Comparison of ENCODE assay signal across 8 cellular contexts in the genomic region with DNA sequence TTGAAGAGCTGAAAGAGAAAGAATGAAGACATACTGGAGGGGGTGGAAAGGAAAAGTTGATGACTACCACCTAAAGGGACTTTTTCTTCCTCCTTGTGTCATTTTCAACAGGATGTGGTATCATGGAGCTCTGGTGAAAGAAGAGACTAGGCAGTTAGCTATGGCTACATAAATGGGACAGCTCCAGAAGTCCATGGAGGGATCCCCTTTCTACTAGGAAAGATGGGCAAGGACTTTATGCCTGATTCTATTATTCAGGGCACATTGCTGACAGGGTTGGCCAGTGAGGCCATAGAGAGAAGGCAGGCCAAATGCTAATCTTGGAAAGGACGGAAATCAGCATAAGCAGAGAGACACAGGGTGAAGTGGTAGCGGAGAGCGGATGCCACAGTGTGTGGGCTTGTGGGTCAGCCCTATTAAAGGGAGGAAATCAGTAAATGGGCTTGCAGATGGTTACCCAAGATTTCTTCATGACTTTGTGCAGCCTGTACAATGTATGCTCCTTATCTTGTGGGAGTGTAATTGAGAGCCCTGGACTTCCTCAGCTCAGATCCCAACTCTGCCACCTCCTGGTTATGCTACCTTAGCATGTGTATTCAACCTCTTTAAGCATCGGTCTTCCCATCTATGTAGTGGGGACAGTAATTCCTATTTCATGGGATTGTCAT.
DNase-seq lines count a peak whose midpoint lies in the region; ATAC-seq and TF ChIP-seq lines count a peak whose summit lies in the region.

No MANE protein-coding gene starts in this region.

- peak in 1 of 4 donors; percentile 6 for TF ChIP-seq CTCF in right lobe of liver (IDR thresholded peaks at IDR 0.05)
- TF ChIP-seq CTCF in osteocyte (IDR thresholded peaks at IDR 0.05): no peak

- peaks cover 16% of the 10 kb centered on the region for H3K4me1 Mint-ChIP-seq in T-helper 17 cell
- H3K4me1 Mint-ChIP-seq in osteocyte (ENCODE audit: unreplicated experiment): peaks cover 2% of the 10 kb centered on the region

- WGBS in right lobe of liver (ENCODE audit: insufficient coverage, low coverage, low lambda C conversion rate, missing lambda C conversion rate): 81% methylated on average over 3 of the region's 4 CpGs

- H3K9me3 ChIP-seq in T-helper 17 cell (ENCODE audit: control insufficient read depth, low read length, poor library complexity, severe bottlenecking) (no peaks in the 10 kb centered on the region), right lobe of liver (no peaks in the 10 kb centered on the region)

- H3K36me3 ChIP-seq in right lobe of liver: no peaks in the 10 kb centered on the region

- H3K4me3 ChIP-seq in right lobe of liver: no peak overlapping the region

- H3K4me3 Mint-ChIP-seq in T-helper 17 cell (peak overlapping the region; percentile 8), osteocyte (ENCODE audit: unreplicated experiment) (no peak overlapping the region)

- TF ChIP-seq POLR2A in right lobe of liver (IDR thresholded peaks at IDR 0.05): no peak

- peak; percentile 34 for ATAC-seq in HG02852 (IDR thresholded peaks at IDR 0.05; ENCODE audit: unreplicated experiment)
- peak; percentile 55 for ATAC-seq in T-helper 17 cell
- peak; percentile 46 to 71 (median 50) for ATAC-seq in right lobe of liver

- H3K9me3 Mint-ChIP-seq in osteocyte (ENCODE audit: unreplicated experiment): no peaks in the 10 kb centered on the region

- H3K36me3 Mint-ChIP-seq in T-helper 17 cell (ENCODE audit: low read depth) (no peaks in the 10 kb centered on the region), osteocyte (ENCODE audit: unreplicated experiment) (no peaks in the 10 kb centered on the region)

- H3K27me3 Mint-ChIP-seq in T-helper 17 cell (no peaks in the 10 kb centered on the region), osteocyte (ENCODE audit: unreplicated experiment) (no peaks in the 10 kb centered on the region)

- DNase-seq in activated CD4-positive, alpha-beta T cell treated with anti-CD3 and anti-CD28 coated beads, Interleukin-2, amount 50 U/mL, for 48 hours: peak; percentile 21 to 24
- no peak for DNase-seq in activated CD4-positive, alpha-beta T cell treated with anti-CD3 and anti-CD28 coated beads, Interleukin-2, amount 50 U/mL, for 1 hour
- DNase-seq in T-helper 17 cell (no peak), right lobe of liver (no peak), NCI-H345 (lab: John Stamatoyannopoulos, UW) (no peak), osteocyte (ENCODE audit: extremely low spot score, unreplicated experiment) (no peak), DMS153 (lab: John Stamatoyannopoulos, UW) (no peak)

- intact Hi-C loops in right lobe of liver (cut with DNase I): no loop called here

- no peaks in the 10 kb centered on the region for H3K27me3 ChIP-seq in right lobe of liver

- no peaks in the 10 kb centered on the region for H3K4me1 ChIP-seq in right lobe of liver

- H3K27ac ChIP-seq in right lobe of liver: no peak overlapping the region

- H3K27ac Mint-ChIP-seq in T-helper 17 cell (peak overlapping the region; percentile 12), osteocyte (ENCODE audit: unreplicated experiment) (no peak overlapping the region)

Comparison
In these comparisons a context has a peak if more than half of its experiments do, and no peak if none do; other contexts are left out.
1. DNase-seq: peak in activated CD4-positive, alpha-beta T cell treated with anti-CD3 and anti-CD28 coated beads, Interleukin-2, amount 50 U/mL, for 48 hours (2 of 2); none in activated CD4-positive, alpha-beta T cell treated with anti-CD3 and anti-CD28 coated beads, Interleukin-2, amount 50 U/mL, for 1 hour (single experiment), T-helper 17 cell (0 of 3), right lobe of liver (0 of 3), NCI-H345 (single experiment), osteocyte (single experiment) and DMS153 (single experiment).
2. Peak in every context shown above with its lines, with median percentiles within 50 percentile points of each other: ATAC-seq.